1 cellular context compared by ENCODE assay signal in genomic region chr12:56116267-56117081, GRCh38.
A peak's percentile ranks its signal among the peaks of the same experiment; 100 is the strongest.
TF ChIP-seq lines count a peak whose summit lies in the region.

RPL41 (plus strand) TSS chr12:56116633.

TF ChIP-seq in HepG2, 621 proteins besides CTCF, POLR2A, EP300 and RAD21 (continued from another document and continues in another):
- TF ChIP-seq ARID4A (CRISPR knock-in tag; IDR thresholded peaks at IDR 0.05; ENCODE audit: borderline replicate concordance) (peak; percentile 80), SALL1 (CRISPR knock-in tag; IDR thresholded peaks at IDR 0.05) (peak; percentile 80), TMF1 (CRISPR knock-in tag; IDR thresholded peaks at IDR 0.05; ENCODE audit: low read depth) (peak; percentile 80; the same call in 1 of the 2 replicates), PAX8 (CRISPR knock-in tag; IDR thresholded peaks at IDR 0.05; ENCODE audit: borderline replicate concordance) (0 out of 2 replicates have a peak, but pooled peaks have one; percentile 38), TBP (CRISPR knock-in tag; IDR thresholded peaks at IDR 0.05) (no peak), ZNF329 (CRISPR knock-in tag; IDR thresholded peaks at IDR 0.05; ENCODE audit: low read depth) (no peak), ZNF557 (CRISPR knock-in tag; IDR thresholded peaks at IDR 0.05) (0 out of 2 replicates have a peak, but pooled peaks have one; percentile 58), TRIM24 (CRISPR knock-in tag; IDR thresholded peaks at IDR 0.05) (no peak), SRSF4 (IDR thresholded peaks at IDR 0.05; ENCODE audit: low read depth, low read length, poor library complexity, severe bottlenecking) (no peak), ZNF883 (CRISPR knock-in tag; IDR thresholded peaks at IDR 0.05; ENCODE audit: not compliant biosample characterization) (peak; percentile 67), ZNF205 (CRISPR knock-in tag; IDR thresholded peaks at IDR 0.05) (0 out of 2 replicates have a peak, but pooled peaks have one; percentile 73), FOXP4 (CRISPR knock-in tag; IDR thresholded peaks at IDR 0.05) (no peak), PPARG (CRISPR knock-in tag; conservative IDR thresholded peaks at IDR 0.05) (0 out of 2 replicates have a peak, but pooled peaks have one; percentile 68), ZNF260 (CRISPR knock-in tag; IDR thresholded peaks at IDR 0.05; ENCODE audit: borderline replicate concordance, low read depth) (no peak), MAX (IDR thresholded peaks at IDR 0.05) (peak; percentile 84), SMC3 (IDR thresholded peaks at IDR 0.05; ENCODE audit: low read length) (0 out of 2 replicates have a peak, but pooled peaks have one; percentile 6), ZNF331 (CRISPR knock-in tag; IDR thresholded peaks at IDR 0.05) (peak; percentile 62; the same call in 1 of the 2 replicates), GLMP (CRISPR knock-in tag; IDR thresholded peaks at IDR 0.05; ENCODE audit: borderline replicate concordance) (peak; percentile 40; the same call in 1 of the 2 replicates), POLR2AphosphoS2 (IDR thresholded peaks at IDR 0.05; ENCODE audit: low read depth, low read length) (peak; percentile 97), NBN (conservative IDR thresholded peaks at IDR 0.05) (no peak), KLF15 (CRISPR knock-in tag; IDR thresholded peaks at IDR 0.05; ENCODE audit: borderline replicate concordance) (no peak), ZNF468 (CRISPR knock-in tag; IDR thresholded peaks at IDR 0.05) (no peak), ZNF850 (CRISPR knock-in tag; conservative IDR thresholded peaks at IDR 0.05) (no peak), HNF1A (IDR thresholded peaks at IDR 0.05; ENCODE audit: low read depth) (no peak), HNF1A (CRISPR knock-in tag; IDR thresholded peaks at IDR 0.05; ENCODE audit: borderline replicate concordance) (peak; percentile 74; the same call in 1 of the 2 replicates), HDAC2 (CRISPR knock-in tag; IDR thresholded peaks at IDR 0.05) (0 out of 2 replicates have a peak, but pooled peaks have one; percentile 46), MAF1 (CRISPR knock-in tag; IDR thresholded peaks at IDR 0.05; ENCODE audit: borderline replicate concordance) (no peak), ZNF251 (CRISPR knock-in tag; IDR thresholded peaks at IDR 0.05) (peak; percentile 92; the same call in 1 of the 2 replicates), NFKBIZ (CRISPR knock-in tag; IDR thresholded peaks at IDR 0.05) (0 out of 2 replicates have a peak, but pooled peaks have one; percentile 77)
- TF ChIP-seq, protein P1, sequence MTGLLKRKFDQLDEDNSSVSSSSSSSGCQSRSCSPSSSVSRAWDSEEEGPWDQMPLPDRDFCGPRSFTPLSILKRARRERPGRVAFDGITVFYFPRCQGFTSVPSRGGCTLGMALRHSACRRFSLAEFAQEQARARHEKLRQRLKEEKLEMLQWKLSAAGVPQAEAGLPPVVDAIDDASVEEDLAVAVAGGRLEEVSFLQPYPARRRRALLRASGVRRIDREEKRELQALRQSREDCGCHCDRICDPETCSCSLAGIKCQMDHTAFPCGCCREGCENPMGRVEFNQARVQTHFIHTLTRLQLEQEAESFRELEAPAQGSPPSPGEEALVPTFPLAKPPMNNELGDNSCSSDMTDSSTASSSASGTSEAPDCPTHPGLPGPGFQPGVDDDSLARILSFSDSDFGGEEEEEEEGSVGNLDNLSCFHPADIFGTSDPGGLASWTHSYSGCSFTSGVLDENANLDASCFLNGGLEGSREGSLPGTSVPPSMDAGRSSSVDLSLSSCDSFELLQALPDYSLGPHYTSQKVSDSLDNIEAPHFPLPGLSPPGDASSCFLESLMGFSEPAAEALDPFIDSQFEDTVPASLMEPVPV (CRISPR knock-in tag; IDR thresholded peaks at IDR 0.05) = peak; percentile 79
- TF ChIP-seq, protein P2, sequence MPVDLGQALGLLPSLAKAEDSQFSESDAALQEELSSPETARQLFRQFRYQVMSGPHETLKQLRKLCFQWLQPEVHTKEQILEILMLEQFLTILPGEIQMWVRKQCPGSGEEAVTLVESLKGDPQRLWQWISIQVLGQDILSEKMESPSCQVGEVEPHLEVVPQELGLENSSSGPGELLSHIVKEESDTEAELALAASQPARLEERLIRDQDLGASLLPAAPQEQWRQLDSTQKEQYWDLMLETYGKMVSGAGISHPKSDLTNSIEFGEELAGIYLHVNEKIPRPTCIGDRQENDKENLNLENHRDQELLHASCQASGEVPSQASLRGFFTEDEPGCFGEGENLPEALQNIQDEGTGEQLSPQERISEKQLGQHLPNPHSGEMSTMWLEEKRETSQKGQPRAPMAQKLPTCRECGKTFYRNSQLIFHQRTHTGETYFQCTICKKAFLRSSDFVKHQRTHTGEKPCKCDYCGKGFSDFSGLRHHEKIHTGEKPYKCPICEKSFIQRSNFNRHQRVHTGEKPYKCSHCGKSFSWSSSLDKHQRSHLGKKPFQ (CRISPR knock-in tag; IDR thresholded peaks at IDR 0.05; ENCODE audit: insufficient replicate concordance) = peak; percentile 70
- TF ChIP-seq, protein P3, sequence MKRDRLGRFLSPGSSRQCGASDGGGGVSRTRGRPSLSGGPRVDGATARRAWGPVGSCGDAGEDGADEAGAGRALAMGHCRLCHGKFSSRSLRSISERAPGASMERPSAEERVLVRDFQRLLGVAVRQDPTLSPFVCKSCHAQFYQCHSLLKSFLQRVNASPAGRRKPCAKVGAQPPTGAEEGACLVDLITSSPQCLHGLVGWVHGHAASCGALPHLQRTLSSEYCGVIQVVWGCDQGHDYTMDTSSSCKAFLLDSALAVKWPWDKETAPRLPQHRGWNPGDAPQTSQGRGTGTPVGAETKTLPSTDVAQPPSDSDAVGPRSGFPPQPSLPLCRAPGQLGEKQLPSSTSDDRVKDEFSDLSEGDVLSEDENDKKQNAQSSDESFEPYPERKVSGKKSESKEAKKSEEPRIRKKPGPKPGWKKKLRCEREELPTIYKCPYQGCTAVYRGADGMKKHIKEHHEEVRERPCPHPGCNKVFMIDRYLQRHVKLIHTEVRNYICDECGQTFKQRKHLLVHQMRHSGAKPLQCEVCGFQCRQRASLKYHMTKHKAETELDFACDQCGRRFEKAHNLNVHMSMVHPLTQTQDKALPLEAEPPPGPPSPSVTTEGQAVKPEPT (CRISPR knock-in tag; IDR thresholded peaks at IDR 0.05; ENCODE audit: low read depth) = peak; percentile 62; the same call in 1 of the 2 replicates
- TF ChIP-seq, protein P4, sequence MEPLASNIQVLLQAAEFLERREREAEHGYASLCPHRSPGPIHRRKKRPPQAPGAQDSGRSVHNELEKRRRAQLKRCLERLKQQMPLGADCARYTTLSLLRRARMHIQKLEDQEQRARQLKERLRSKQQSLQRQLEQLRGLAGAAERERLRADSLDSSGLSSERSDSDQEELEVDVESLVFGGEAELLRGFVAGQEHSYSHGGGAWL (CRISPR knock-in tag; IDR thresholded peaks at IDR 0.05) = 0 out of 2 replicates have a peak, but pooled peaks have one; percentile 35
- TF ChIP-seq, protein P5, sequence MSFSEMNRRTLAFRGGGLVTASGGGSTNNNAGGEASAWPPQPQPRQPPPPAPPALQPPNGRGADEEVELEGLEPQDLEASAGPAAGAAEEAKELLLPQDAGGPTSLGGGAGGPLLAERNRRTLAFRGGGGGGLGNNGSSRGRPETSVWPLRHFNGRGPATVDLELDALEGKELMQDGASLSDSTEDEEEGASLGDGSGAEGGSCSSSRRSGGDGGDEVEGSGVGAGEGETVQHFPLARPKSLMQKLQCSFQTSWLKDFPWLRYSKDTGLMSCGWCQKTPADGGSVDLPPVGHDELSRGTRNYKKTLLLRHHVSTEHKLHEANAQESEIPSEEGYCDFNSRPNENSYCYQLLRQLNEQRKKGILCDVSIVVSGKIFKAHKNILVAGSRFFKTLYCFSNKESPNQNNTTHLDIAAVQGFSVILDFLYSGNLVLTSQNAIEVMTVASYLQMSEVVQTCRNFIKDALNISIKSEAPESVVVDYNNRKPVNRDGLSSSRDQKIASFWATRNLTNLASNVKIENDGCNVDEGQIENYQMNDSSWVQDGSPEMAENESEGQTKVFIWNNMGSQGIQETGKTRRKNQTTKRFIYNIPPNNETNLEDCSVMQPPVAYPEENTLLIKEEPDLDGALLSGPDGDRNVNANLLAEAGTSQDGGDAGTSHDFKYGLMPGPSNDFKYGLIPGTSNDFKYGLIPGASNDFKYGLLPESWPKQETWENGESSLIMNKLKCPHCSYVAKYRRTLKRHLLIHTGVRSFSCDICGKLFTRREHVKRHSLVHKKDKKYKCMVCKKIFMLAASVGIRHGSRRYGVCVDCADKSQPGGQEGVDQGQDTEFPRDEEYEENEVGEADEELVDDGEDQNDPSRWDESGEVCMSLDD (CRISPR knock-in tag; IDR thresholded peaks at IDR 0.05; ENCODE audit: borderline replicate concordance) = no peak
